In the genomic region with DNA sequence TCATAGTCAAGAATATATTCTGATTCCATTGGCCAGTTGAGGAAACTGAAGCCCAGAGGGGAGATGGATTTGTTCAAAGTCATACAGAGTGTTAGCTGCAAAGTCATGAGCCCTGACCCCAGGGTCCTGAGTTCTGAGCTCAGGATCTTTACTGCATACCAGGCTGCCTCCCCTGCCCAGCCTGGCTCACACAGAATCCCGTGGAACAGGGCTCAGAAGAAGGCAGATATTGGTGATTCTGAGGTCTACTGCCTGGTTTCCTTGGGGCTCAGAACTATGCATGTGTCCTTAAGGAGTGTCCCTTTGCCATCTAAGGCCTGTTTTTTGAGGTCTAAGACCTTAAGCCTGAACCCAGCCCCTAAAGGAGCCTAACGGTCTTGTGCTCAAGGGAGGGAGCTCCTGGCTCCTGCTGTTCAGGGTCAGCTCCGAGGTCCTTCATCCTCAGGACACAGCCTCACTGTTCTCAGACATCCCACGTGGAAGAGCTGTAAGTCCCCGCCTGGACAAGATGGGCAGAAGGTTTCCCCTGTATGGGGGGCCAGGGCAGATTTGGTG, we compare ENCODE assay signal across 1 cellular context.
TF ChIP-seq lines count a peak whose summit lies in the region.

No MANE protein-coding gene starts in this region.

TF ChIP-seq in HCT116, 20 proteins besides CTCF, POLR2A, EP300 and RAD21 (continued from another document):
- TF ChIP-seq, protein P1, sequence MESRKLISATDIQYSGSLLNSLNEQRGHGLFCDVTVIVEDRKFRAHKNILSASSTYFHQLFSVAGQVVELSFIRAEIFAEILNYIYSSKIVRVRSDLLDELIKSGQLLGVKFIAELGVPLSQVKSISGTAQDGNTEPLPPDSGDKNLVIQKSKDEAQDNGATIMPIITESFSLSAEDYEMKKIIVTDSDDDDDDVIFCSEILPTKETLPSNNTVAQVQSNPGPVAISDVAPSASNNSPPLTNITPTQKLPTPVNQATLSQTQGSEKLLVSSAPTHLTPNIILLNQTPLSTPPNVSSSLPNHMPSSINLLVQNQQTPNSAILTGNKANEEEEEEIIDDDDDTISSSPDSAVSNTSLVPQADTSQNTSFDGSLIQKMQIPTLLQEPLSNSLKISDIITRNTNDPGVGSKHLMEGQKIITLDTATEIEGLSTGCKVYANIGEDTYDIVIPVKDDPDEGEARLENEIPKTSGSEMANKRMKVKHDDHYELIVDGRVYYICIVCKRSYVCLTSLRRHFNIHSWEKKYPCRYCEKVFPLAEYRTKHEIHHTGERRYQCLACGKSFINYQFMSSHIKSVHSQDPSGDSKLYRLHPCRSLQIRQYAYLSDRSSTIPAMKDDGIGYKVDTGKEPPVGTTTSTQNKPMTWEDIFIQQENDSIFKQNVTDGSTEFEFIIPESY (IDR thresholded peaks at IDR 0.05; ENCODE audit: extremely low read depth, insufficient replicate concordance, low read length) = no peak
- TF ChIP-seq SRF (IDR thresholded peaks at IDR 0.05; ENCODE audit: low read depth) = no peak
